ENCODE assay signal across 15 cellular contexts in genomic region chr15:86439614-86440013, GRCh38.
A peak's percentile ranks its signal among the peaks of the same experiment; 100 is the strongest.
DNase-seq lines count a peak whose midpoint lies in the region; ATAC-seq and TF ChIP-seq lines count a peak whose summit lies in the region.
"Had no signal": no experiment of that assay in that cellular context is flagged by ENCODE, and none has a peak within 500 bp of the region (broad histone marks: within the 10 kb centered on the region; RNA-seq: fewer than 3 reads in every experiment).

No MANE protein-coding gene starts in this region.

- H3K36me3 ChIP-seq in heart right ventricle, result no peaks in the 10 kb centered on the region
- H3K36me3 ChIP-seq: BLaER1 had no signal

- no peaks in the 10 kb centered on the region for H3K9me3 ChIP-seq in heart right ventricle
- H3K9me3 ChIP-seq: BLaER1, Caco-2 had no signal

- ATAC-seq in Right ventricle myocardium inferior (peak; percentile 44), heart right ventricle (no peak), GM18868 (IDR thresholded peaks at IDR 0.05; ENCODE audit: unreplicated experiment) (no peak)

- intact Hi-C loops in Right ventricle myocardium inferior (cut with DNase I), result loop anchor here (2.0 kb wide), 1 partner anchor 63 kb away; no protein-coding TSS in a partner anchor
- intact Hi-C loops in heart right ventricle (cut with DNase I), result loop anchor here in 2 of 10 donors (10.0 kb wide), 2 partner anchors 55 kb away; no protein-coding TSS in a partner anchor

- H3K4me1 ChIP-seq in heart right ventricle, result no peaks in the 10 kb centered on the region
- H3K4me1 ChIP-seq: BLaER1, Caco-2 had no signal

- 24 to 27% methylated on average over 4 of the region's 4 CpGs for WGBS in heart right ventricle, 2 donors

- H3K27me3 ChIP-seq in heart right ventricle, result no peaks in the 10 kb centered on the region
- H3K27me3 ChIP-seq: BLaER1 had no signal

- DNase-seq in Right ventricle myocardium inferior (ENCODE audit: missing footprints) (no peak), heart right ventricle (no peak), SHP77 (lab: John Stamatoyannopoulos, UW) (peak; percentile 1 to 36), myocyte (ENCODE audit: low read depth) (peak; percentile 10), NCI-H748 treated with DMSO at 0.1 percent for 48 hours (lab: John Stamatoyannopoulos, UW) (no peak), NCI-H128 (lab: John Stamatoyannopoulos, UW; ENCODE audit: unreplicated experiment) (no peak)
- DNase-seq: 8988T; AML-193; Caco-2; CD8-positive, alpha-beta memory T cell; GF-D8; HCEC 1CT; HFFc6 had no signal

- no peak for TF ChIP-seq CTCF in heart right ventricle (IDR thresholded peaks at IDR 0.05)

- H3K27ac ChIP-seq in heart right ventricle, result no peak overlapping the region
- H3K27ac ChIP-seq: BLaER1 had no signal

- no peak overlapping the region for H3K4me3 ChIP-seq in heart right ventricle
- H3K4me3 ChIP-seq: BLaER1 had no signal

Comparison
In these comparisons a context has a peak if more than half of its experiments do, and no peak if none do; other contexts are left out.
1. DNase-seq: peak in SHP77 (2 of 2) and myocyte (single experiment); none in Right ventricle myocardium inferior (single experiment), heart right ventricle (0 of 2), NCI-H748 treated with DMSO at 0.1 percent for 48 hours (single experiment) and NCI-H128 (single experiment).